ENCODE assay signal across 24 cellular contexts in the genomic region with DNA sequence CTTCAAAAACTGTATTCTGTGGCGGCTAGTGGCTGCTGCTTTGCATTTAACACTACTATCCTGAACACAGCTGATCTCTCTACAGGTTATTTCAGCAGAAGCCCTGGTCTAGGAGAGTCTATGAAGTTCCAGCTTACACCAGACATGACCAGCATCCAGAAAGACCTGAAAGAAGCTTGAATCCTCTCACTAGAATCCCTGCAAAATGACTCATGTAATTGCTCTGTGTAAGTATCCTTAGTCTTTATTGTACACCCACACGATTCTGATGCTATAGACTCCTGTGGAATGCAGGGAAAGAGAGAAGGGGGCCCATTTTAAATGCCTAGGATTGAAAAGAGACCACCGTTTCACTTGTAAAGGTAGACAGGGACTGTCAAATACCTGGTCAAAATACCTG. TPM values are rescaled to one million over a fixed set of nuclear protein-coding genes. Genes with fewer than 3 reads are reported as not detected.
DNase-seq lines count a peak whose midpoint lies in the region; FAIRE-seq and TF ChIP-seq lines count a peak whose summit lies in the region.
"Had no signal": no experiment of that assay in that cellular context is flagged by ENCODE, and none has a peak within 500 bp of the region (broad histone marks: within the 10 kb centered on the region; RNA-seq: fewer than 3 reads in every experiment).

No MANE protein-coding gene starts in this region.

- no peak overlapping the region for H3K27ac ChIP-seq in astrocyte (ENCODE audit: low read depth, low read length)
- no peak overlapping the region for H3K27ac ChIP-seq in stomach
- no peak overlapping the region for H3K27ac ChIP-seq in spleen
- H3K27ac ChIP-seq: gastroesophageal sphincter, left lung had no signal

- no peak overlapping the region for H2AFZ ChIP-seq in astrocyte (ENCODE audit: low read depth, low read length)

- TF ChIP-seq POLR2A in stomach (IDR thresholded peaks at IDR 0.05) (no peak), spleen (IDR thresholded peaks at IDR 0.05) (no peak)

- peaks cover 26% of the 10 kb centered on the region for H3K4me1 Mint-ChIP-seq in astrocyte (ENCODE audit: low read depth, unreplicated experiment)
- H3K4me1 Mint-ChIP-seq in nephron progenitor cell = peaks cover 50% of the 10 kb centered on the region
- H3K4me1 Mint-ChIP-seq: activated B cell treated with CpG ODN at 0.5 μM for 24 hours; activated naive CD4-positive, alpha-beta T cell treated with anti-CD3 and anti-CD28 coated beads, Interleukin-2, amount 50 U/mL, for 24 hours; CD14-positive monocyte had no signal

- intact Hi-C loops in stomach (cut with DNase I; ENCODE audit: low total_unique reads) (no loop called here), spleen (cut with DNase I; ENCODE audit: low total_unique reads) (loop anchor here (10.0 kb wide), 1 partner anchor 475 kb away; no protein-coding TSS in a partner anchor)

- no peak for TF ChIP-seq EP300 in stomach (IDR thresholded peaks at IDR 0.05)

- no peaks in the 10 kb centered on the region for H3K9me3 ChIP-seq in astrocyte (ENCODE audit: insufficient read depth, low read depth, low read length)
- no peaks in the 10 kb centered on the region for H3K9me3 ChIP-seq in stomach
- no peaks in the 10 kb centered on the region for H3K9me3 ChIP-seq in spleen
- H3K9me3 ChIP-seq: gastroesophageal sphincter, left lung had no signal

- H3K27ac Mint-ChIP-seq in astrocyte (ENCODE audit: unreplicated experiment) (peak overlapping the region; percentile 34), nephron progenitor cell (no peak overlapping the region)
- H3K27ac Mint-ChIP-seq: activated B cell treated with CpG ODN at 0.5 μM for 24 hours; activated CD8-positive, alpha-beta T cell treated with anti-CD3 and anti-CD28 coated beads for 36 hours; activated naive CD4-positive, alpha-beta T cell treated with anti-CD3 and anti-CD28 coated beads, Interleukin-2, amount 50 U/mL, for 24 hours; CD14-positive monocyte; progenitor cell of endocrine pancreas; T-helper 1 cell treated with Interleukin-12 subunit alpha and Interleukin-12 subunit beta and Interleukin-4 antibody, amounts not matched to agents 30 μg/mL and 1 μg/mL, for 36 hours had no signal

- no peaks in the 10 kb centered on the region for H3K27me3 ChIP-seq in astrocyte (ENCODE audit: insufficient read depth, low read length)
- H3K27me3 ChIP-seq in stomach = peaks cover 0 to 45% (median 18%) of the 10 kb centered on the region in 3 donors
- peaks cover 0 to 63% (median 15%) of the 10 kb centered on the region in 7 donors for H3K27me3 ChIP-seq in spleen (replicated peaks in 1 of 7)

- H3K4me1 ChIP-seq in astrocyte (ENCODE audit: insufficient read depth, low read length) = peaks cover 14% of the 10 kb centered on the region
- H3K4me1 ChIP-seq in stomach = peaks cover 0 to 9% (median 4%) of the 10 kb centered on the region in 4 donors
- no peaks in the 10 kb centered on the region for H3K4me1 ChIP-seq in spleen
- H3K4me1 ChIP-seq: left lung had no signal

- DNase-seq in A172 (ENCODE audit: low spot score) (peak; percentile 5), HT1080 (ENCODE audit: low read depth) (peak; percentile 39), astrocyte (ENCODE audit: low read depth) (peak; percentile 41), nephron progenitor cell (no peak), RPMI8226 (no peak), stomach (no peak), spleen (no peak)
- DNase-seq in stimulated activated CD4-positive, alpha-beta T cell treated with anti-CD3 and anti-CD28 coated beads, Interleukin-2, amount 100 ng/mL, for 24 hours = no peak
- DNase-seq: activated B cell treated with CpG ODN at 0.5 μM for 24 hours; activated CD8-positive, alpha-beta T cell treated with anti-CD3 and anti-CD28 coated beads for 36 hours; activated T-cell treated with anti-CD3 and anti-CD28 coated beads, Interleukin-2, amount 50 U/mL, for 4 hours; cortex of kidney; GOT3; left lung; NCI-H1930; NCI-H510A treated with DMSO at 0.1 percent for 48 hours; Right ventricle myocardium superior; small intestine had no signal

- TF ChIP-seq CTCF in astrocyte (IDR thresholded peaks at IDR 0.05; ENCODE audit: insufficient read depth, low read depth, low read length) = no peak
- no peak for TF ChIP-seq CTCF in nephron progenitor cell (IDR thresholded peaks at IDR 0.05)
- TF ChIP-seq CTCF in stomach (IDR thresholded peaks at IDR 0.05) = no peak
- no peak for TF ChIP-seq CTCF in spleen (IDR thresholded peaks at IDR 0.05 in 8 of 11, conservative IDR thresholded peaks at IDR 0.05 in 3 of 11)

- 47 to 65% (median 58%) methylated on average over 3 of the region's 3 CpGs for WGBS in stomach, 5 donors
- WGBS in spleen, 5 donors = 65 to 75% (median 74%) methylated on average over 3 of the region's 3 CpGs

- no peaks in the 10 kb centered on the region for H3K9me3 Mint-ChIP-seq in astrocyte (ENCODE audit: unreplicated experiment)
- no peaks in the 10 kb centered on the region for H3K9me3 Mint-ChIP-seq in nephron progenitor cell
- H3K9me3 Mint-ChIP-seq: activated B cell treated with CpG ODN at 0.5 μM for 24 hours; activated CD8-positive, alpha-beta T cell treated with anti-CD3 and anti-CD28 coated beads for 36 hours; activated naive CD4-positive, alpha-beta T cell treated with anti-CD3 and anti-CD28 coated beads, Interleukin-2, amount 50 U/mL, for 24 hours; activated T-cell treated with anti-CD3 and anti-CD28 coated beads, Interleukin-2, amount 50 U/mL, for 4 hours; T-helper 1 cell treated with Interleukin-12 subunit alpha and Interleukin-12 subunit beta and Interleukin-4 antibody, amounts not matched to agents 30 μg/mL and 1 μg/mL, for 36 hours had no signal

- peak; percentile 23 for FAIRE-seq in astrocyte (lab: Jason Lieb, UNC)
- FAIRE-seq: GM18507, small intestine had no signal

- H3K9ac ChIP-seq in astrocyte (ENCODE audit: low read length) = no peak overlapping the region

- H3K27me3 Mint-ChIP-seq in astrocyte (ENCODE audit: low read depth, unreplicated experiment) (peaks cover 8% of the 10 kb centered on the region), nephron progenitor cell (ENCODE audit: low read depth, poor library complexity) (peaks cover 11% of the 10 kb centered on the region)

- H3K4me2 ChIP-seq in astrocyte (ENCODE audit: low read length) = peak overlapping the region; percentile 98

- H3K36me3 Mint-ChIP-seq in astrocyte (ENCODE audit: low read depth, unreplicated experiment) (no peaks in the 10 kb centered on the region), nephron progenitor cell (ENCODE audit: low read depth) (no peaks in the 10 kb centered on the region)
- H3K36me3 Mint-ChIP-seq: activated naive CD4-positive, alpha-beta T cell treated with anti-CD3 and anti-CD28 coated beads, Interleukin-2, amount 50 U/mL, for 24 hours; CD14-positive monocyte had no signal

- no peaks in the 10 kb centered on the region for H3K79me2 ChIP-seq in astrocyte (ENCODE audit: insufficient read depth, low read length)

- H3K36me3 ChIP-seq in astrocyte (ENCODE audit: insufficient read depth, low read length) (no peaks in the 10 kb centered on the region), stomach (no peaks in the 10 kb centered on the region), spleen (no peaks in the 10 kb centered on the region)
- H3K36me3 ChIP-seq: gastroesophageal sphincter, left lung had no signal

- H3K4me3 ChIP-seq in astrocyte (ENCODE audit: insufficient read depth, low read depth, low read length) (no peak overlapping the region), stomach (no peak overlapping the region), spleen (no peak overlapping the region)
- H3K4me3 ChIP-seq: gastroesophageal sphincter, left lung had no signal

- no peaks in the 10 kb centered on the region for H4K20me1 ChIP-seq in astrocyte (ENCODE audit: insufficient read depth, low read length)

- H3K4me3 Mint-ChIP-seq in astrocyte (ENCODE audit: unreplicated experiment) (peak overlapping the region; percentile 27), nephron progenitor cell (peak overlapping the region; percentile 93)
- H3K4me3 Mint-ChIP-seq: activated B cell treated with CpG ODN at 0.5 μM for 24 hours; activated CD8-positive, alpha-beta T cell treated with anti-CD3 and anti-CD28 coated beads for 36 hours; activated naive CD4-positive, alpha-beta T cell treated with anti-CD3 and anti-CD28 coated beads, Interleukin-2, amount 50 U/mL, for 24 hours; activated T-cell treated with anti-CD3 and anti-CD28 coated beads, Interleukin-2, amount 50 U/mL, for 4 hours; T-helper 1 cell treated with Interleukin-12 subunit alpha and Interleukin-12 subunit beta and Interleukin-4 antibody, amounts not matched to agents 30 μg/mL and 1 μg/mL, for 36 hours had no signal

RNA-seq across cellular contexts. Expression of gene GRIA1, which starts 0.9 kb away (rescaled TPM):
- total RNA-seq in A172 (2014; rRNA removed; shearing (Covaris generic)) = 0.02 and 0.38 TPM in 2 replicates
- total RNA-seq in HT1080 (2014; rRNA removed; shearing (Covaris generic)) = 0.13 and 0.33 TPM in 2 replicates
- polyA plus RNA-seq in HT1080 (2015; cell fraction: cytosol; rRNA removed) = 0.05 TPM in 1 of 2 replicates, not detected in the other
- not detected in 2 replicates for polyA plus RNA-seq in HT1080 (2015; cell fraction: nucleus; rRNA removed)
- 4.2 and 5.4 TPM in 2 replicates for total RNA-seq in astrocyte
- total RNA-seq in stomach = 1 to 10 TPM in 1 of 5 donors, under 1 TPM in 2, not detected in 2; 0.29 to 2.6 (median 0.29) TPM
- under 1 TPM in 2 of 3 donors, not detected in 1; 0.03 to 0.12 TPM for polyA plus RNA-seq in stomach
- total RNA-seq in spleen = under 1 TPM in 1 of 7 donors, not detected in 6; 0.19 TPM
- polyA plus RNA-seq in spleen = under 1 TPM; 0.02 to 0.10 (median 0.08) TPM
- total RNA-seq: activated B cell treated with CpG ODN at 0.5 μM for 24 hours; activated CD8-positive, alpha-beta T cell treated with anti-CD3 and anti-CD28 coated beads for 36 hours; activated T-cell treated with anti-CD3 and anti-CD28 coated beads, Interleukin-2, amount 50 U/mL, for 4 hours; progenitor cell of endocrine pancreas had no signal
- polyA plus RNA-seq: CD14-positive monocyte had no signal

Comparison
In these comparisons a context has a peak if more than half of its experiments do, and no peak if none do; other contexts are left out.
1. DNase-seq: peak in A172 (single experiment), HT1080 (single experiment) and astrocyte (single experiment); none in nephron progenitor cell (single experiment), RPMI8226 (single experiment), stimulated activated CD4-positive, alpha-beta T cell treated with anti-CD3 and anti-CD28 coated beads, Interleukin-2, amount 100 ng/mL, for 24 hours (0 of 2), stomach (single experiment) and spleen (single experiment).